10 cellular contexts compared by ENCODE assay signal in genomic region chr21:44054710-44055109, GRCh38. TPM values are rescaled to one million over a fixed set of nuclear protein-coding genes. Genes with fewer than 3 reads are reported as not detected.
A peak's percentile ranks its signal among the peaks of the same experiment; 100 is the strongest.
DNase-seq lines count a peak whose midpoint lies in the region; ATAC-seq and TF ChIP-seq lines count a peak whose summit lies in the region.
"Had no signal": no experiment of that assay in that cellular context is flagged by ENCODE, and none has a peak within 500 bp of the region (broad histone marks: within the 10 kb centered on the region; RNA-seq: fewer than 3 reads in every experiment).

No MANE protein-coding gene starts in this region.

- intact Hi-C loops in Calu3 (cut with micrococcal nuclease; ENCODE audit: unreplicated experiment), result no loop called here
- intact Hi-C loops in heart right ventricle (cut with DNase I), result loop anchor here in 1 of 10 donors (10.0 kb wide), 2 partner anchors 50 to 240 kb away; no protein-coding TSS in a partner anchor
- intact Hi-C loops in esophagus muscularis mucosa (cut with DNase I), result no loop called here

- BruUV-seq in Calu3 (replicated peaks; lab: Mats Ljungman, UMichigan), result no TSS peak

- H3K36me3 ChIP-seq in heart right ventricle, result peaks cover 0 to 79% (median 14%) of the 10 kb centered on the region in 9 donors
- peaks cover 23 to 55% (median 42%) of the 10 kb centered on the region in 4 donors for H3K36me3 ChIP-seq in esophagus muscularis mucosa

- H3K27ac Mint-ChIP-seq in Calu3 (ENCODE audit: unreplicated experiment), result peak overlapping the region; percentile 67
- H3K27ac Mint-ChIP-seq in activated CD8-positive, alpha-beta T cell treated with anti-CD3 and anti-CD28 coated beads, Interleukin-2, amount 10 ng/mL, durations not matched to agents 7 days and 5 days, result peak overlapping the region; percentile 33

- TF ChIP-seq CTCF in Calu3 (IDR thresholded peaks at IDR 0.05; ENCODE audit: unreplicated experiment) (no peak), heart right ventricle (IDR thresholded peaks at IDR 0.05) (no peak), retinal pigment epithelial cell (conservative IDR thresholded peaks at IDR 0.05; ENCODE audit: low read depth, low read length) (no peak), esophagus muscularis mucosa (IDR thresholded peaks at IDR 0.05) (no peak)

- 66 to 68% methylated on average over 5 of the region's 5 CpGs for WGBS in heart right ventricle, 2 donors
- WGBS in esophagus muscularis mucosa, result 83% methylated on average over 5 of the region's 5 CpGs

- POLR2A ChIA-PET in activated CD8-positive, alpha-beta T cell treated with anti-CD3 and anti-CD28 coated beads, Interleukin-2, amount 10 ng/mL, durations not matched to agents 7 days and 5 days (lab: Charles Lee), result interaction anchor here (0.9 kb wide), 1 partner anchor 9 kb away, joined by 4 read pairs; no protein-coding TSS in a partner anchor

- no peak overlapping the region for H3K4me3 ChIP-seq in heart right ventricle
- no peak overlapping the region for H3K4me3 ChIP-seq in retinal pigment epithelial cell (ENCODE audit: low read length)
- no peak overlapping the region for H3K4me3 ChIP-seq in esophagus muscularis mucosa

- H3K9me3 Mint-ChIP-seq in Calu3 (ENCODE audit: low read depth, unreplicated experiment), result no peaks in the 10 kb centered on the region
- no peaks in the 10 kb centered on the region for H3K9me3 Mint-ChIP-seq in activated CD8-positive, alpha-beta T cell treated with anti-CD3 and anti-CD28 coated beads, Interleukin-2, amount 10 ng/mL, durations not matched to agents 7 days and 5 days (ENCODE audit: insufficient read depth)

- H3K4me1 ChIP-seq in heart right ventricle, result peaks cover 8 to 45% (median 26%) of the 10 kb centered on the region in 9 donors
- peaks cover 14 to 33% (median 28%) of the 10 kb centered on the region in 4 donors for H3K4me1 ChIP-seq in esophagus muscularis mucosa

- H3K27me3 ChIP-seq in heart right ventricle, result no peaks in the 10 kb centered on the region
- H3K27me3 ChIP-seq in esophagus muscularis mucosa, result no peaks in the 10 kb centered on the region

- H3K4me3 Mint-ChIP-seq in Calu3 (ENCODE audit: low read depth, unreplicated experiment), result no peak overlapping the region
- H3K4me3 Mint-ChIP-seq in activated CD8-positive, alpha-beta T cell treated with anti-CD3 and anti-CD28 coated beads, Interleukin-2, amount 10 ng/mL, durations not matched to agents 7 days and 5 days, result no peak overlapping the region

- H3K36me3 Mint-ChIP-seq in Calu3 (ENCODE audit: insufficient read depth, unreplicated experiment), result peaks cover 24% of the 10 kb centered on the region
- H3K36me3 Mint-ChIP-seq in activated CD8-positive, alpha-beta T cell treated with anti-CD3 and anti-CD28 coated beads, Interleukin-2, amount 10 ng/mL, durations not matched to agents 7 days and 5 days (ENCODE audit: low read depth), result peaks cover 54% of the 10 kb centered on the region

- peaks cover 1% of the 10 kb centered on the region for H3K4me1 Mint-ChIP-seq in Calu3 (ENCODE audit: low read depth, unreplicated experiment)
- peaks cover 16% of the 10 kb centered on the region for H3K4me1 Mint-ChIP-seq in activated CD8-positive, alpha-beta T cell treated with anti-CD3 and anti-CD28 coated beads, Interleukin-2, amount 10 ng/mL, durations not matched to agents 7 days and 5 days (ENCODE audit: low read depth)

- H3K9me3 ChIP-seq in heart right ventricle (no peaks in the 10 kb centered on the region), esophagus muscularis mucosa (no peaks in the 10 kb centered on the region)

- H3K27ac ChIP-seq in heart right ventricle (peak overlapping the region in 4 of 10 donors; percentile 13 to 37 (median 25)), esophagus muscularis mucosa (replicated peaks in 1 of 4) (no peak overlapping the region)

- no peaks in the 10 kb centered on the region for H3K27me3 Mint-ChIP-seq in Calu3 (ENCODE audit: unreplicated experiment)
- no peaks in the 10 kb centered on the region for H3K27me3 Mint-ChIP-seq in activated CD8-positive, alpha-beta T cell treated with anti-CD3 and anti-CD28 coated beads, Interleukin-2, amount 10 ng/mL, durations not matched to agents 7 days and 5 days (ENCODE audit: low read depth)

- DNase-seq in Calu3 (no peak), heart right ventricle (no peak), retinal pigment epithelial cell (ENCODE audit: low read depth) (peak; percentile 19), islet precursor cell (no peak), amniotic stem cell (lab: John Stamatoyannopoulos, UW) (no peak), esophagus muscularis mucosa (ENCODE audit: extremely low spot score) (no peak)
- DNase-seq in activated CD8-positive, alpha-beta T cell treated with anti-CD3 and anti-CD28 coated beads, Interleukin-2, amount 10 ng/mL, durations not matched to agents 7 days and 5 days, result no peak
- DNase-seq in stimulated activated naive CD4-positive, alpha-beta T cell treated with Interleukin-2 at 50 U/mL for 16 hours (lab: John Stamatoyannopoulos, UW), result no peak
- DNase-seq: activated CD4-positive, alpha-beta T cell treated with anti-CD3 and anti-CD28 coated beads for 48 hours; midbrain had no signal

- CTCF ChIA-PET in Calu3 (lab: Charles Lee), result no interaction called here
- CTCF ChIA-PET in activated CD8-positive, alpha-beta T cell treated with anti-CD3 and anti-CD28 coated beads, Interleukin-2, amount 10 ng/mL, durations not matched to agents 7 days and 5 days (lab: Charles Lee), result no interaction called here

- TF ChIP-seq EP300 in esophagus muscularis mucosa (IDR thresholded peaks at IDR 0.05), result no peak

- no peak for TF ChIP-seq POLR2A in esophagus muscularis mucosa (IDR thresholded peaks at IDR 0.05; ENCODE audit: low read depth)

- no peak for ATAC-seq in activated CD8-positive, alpha-beta T cell treated with anti-CD3 and anti-CD28 coated beads, Interleukin-2, amount 10 ng/mL, durations not matched to agents 7 days and 5 days
- peak in 6 of 8 donors; percentile 29 to 51 (median 38) for ATAC-seq in heart right ventricle

RNA-seq across cellular contexts. Expression of gene TRAPPC10, which starts 42.6 kb away (rescaled TPM):
- total RNA-seq in Calu3 (2022) (28.8 and 37.1 TPM in 2 replicates), heart right ventricle (10 to 100 TPM; 18.7 to 26.2 (median 20.3) TPM), esophagus muscularis mucosa (10 to 100 TPM; 14.5 to 35.2 (median 20.5) TPM)
- 10 to 100 TPM; 72.2 to 82.7 TPM for total RNA-seq in activated CD8-positive, alpha-beta T cell treated with anti-CD3 and anti-CD28 coated beads, Interleukin-2, amount 10 ng/mL, durations not matched to agents 7 days and 5 days
- 1 to 10 TPM; 4.7 to 6.0 TPM for polyA plus RNA-seq in heart right ventricle

RNA-seq across cellular contexts. Expression of gene PWP2, which starts 52.5 kb away (rescaled TPM):
- total RNA-seq in Calu3 (2022) (16.3 and 18.1 TPM in 2 replicates), heart right ventricle (10 to 100 TPM in 1 of 10 donors, 1 to 10 TPM in 8, not detected in 1; 1.0 to 14.8 (median 6.5) TPM), esophagus muscularis mucosa (10 to 100 TPM in 1 of 4 donors, 1 to 10 TPM in 3; 1.9 to 10.8 (median 6.7) TPM)
- total RNA-seq in activated CD8-positive, alpha-beta T cell treated with anti-CD3 and anti-CD28 coated beads, Interleukin-2, amount 10 ng/mL, durations not matched to agents 7 days and 5 days, result 1 to 10 TPM; 2.9 to 8.0 TPM
- 1 to 10 TPM; 2.3 to 5.4 TPM for polyA plus RNA-seq in heart right ventricle
